Comparison of ENCODE assay signal across 14 cellular contexts in the genomic region with DNA sequence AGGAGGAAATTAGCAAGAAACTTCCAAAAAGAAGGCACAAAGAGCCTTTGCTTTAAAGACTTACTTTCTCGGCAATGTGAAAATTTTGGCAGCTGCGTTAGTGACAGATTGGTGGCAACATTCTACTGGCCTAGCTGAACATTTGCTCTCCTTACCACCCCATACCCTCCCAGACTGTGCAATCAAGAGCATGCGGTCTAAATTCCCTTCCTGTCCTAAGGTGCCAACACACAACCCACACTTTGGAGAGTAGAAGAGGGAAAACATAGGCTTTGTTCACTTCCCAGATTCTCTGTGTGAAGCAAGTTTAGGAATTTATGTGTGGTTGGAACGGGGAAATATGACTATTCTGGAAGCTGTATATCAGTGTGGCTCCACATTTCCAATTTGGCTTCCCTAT. TPM values are rescaled to one million over a fixed set of nuclear protein-coding genes. Genes with fewer than 3 reads are reported as not detected.
DNase-seq lines count a peak whose midpoint lies in the region; ATAC-seq and TF ChIP-seq lines count a peak whose summit lies in the region.
"Had no signal": no experiment of that assay in that cellular context is flagged by ENCODE, and none has a peak within 500 bp of the region (broad histone marks: within the 10 kb centered on the region; RNA-seq: fewer than 3 reads in every experiment).

No MANE protein-coding gene starts in this region.

- peak overlapping the region; percentile 32 for H2AFZ ChIP-seq in ACC112 (ENCODE audit: low read length, unreplicated experiment)

- H3K27ac Mint-ChIP-seq in T-cell: peak overlapping the region; percentile 41 to 52
- peak overlapping the region in 2 of 10 donors; percentile 42 to 84 for H3K27ac Mint-ChIP-seq in naive thymus-derived CD8-positive, alpha-beta T cell
- H3K27ac Mint-ChIP-seq: activated T-helper 17 cell treated with anti-CD3 and anti-CD28 coated beads, Interleukin-2, amount 50 U/mL, for 72 hours had no signal

- H3K4me1 Mint-ChIP-seq in T-cell: peaks cover 62 to 78% (median 69%) of the 10 kb centered on the region in 3 donors
- peaks cover 27 to 61% (median 38%) of the 10 kb centered on the region in 4 donors for H3K4me1 Mint-ChIP-seq in naive thymus-derived CD8-positive, alpha-beta T cell

- H3K27me3 Mint-ChIP-seq in T-cell: no peaks in the 10 kb centered on the region
- no peaks in the 10 kb centered on the region for H3K27me3 Mint-ChIP-seq in naive thymus-derived CD8-positive, alpha-beta T cell
- H3K27me3 Mint-ChIP-seq: activated T-helper 17 cell treated with anti-CD3 and anti-CD28 coated beads, Interleukin-2, amount 50 U/mL, for 72 hours had no signal

- no peaks in the 10 kb centered on the region for H3K36me3 ChIP-seq in ACC112 (ENCODE audit: insufficient read depth, low read length)
- no peaks in the 10 kb centered on the region for H3K36me3 ChIP-seq in sigmoid colon
- no peaks in the 10 kb centered on the region for H3K36me3 ChIP-seq in right lobe of liver
- H3K36me3 ChIP-seq: WERI-Rb-1 had no signal

- H3K4me3 ChIP-seq in ACC112 (ENCODE audit: low read depth, low read length): no peak overlapping the region
- no peak overlapping the region for H3K4me3 ChIP-seq in right cardiac atrium (ENCODE audit: low read length)
- H3K4me3 ChIP-seq in sigmoid colon: no peak overlapping the region
- no peak overlapping the region for H3K4me3 ChIP-seq in right lobe of liver
- H3K4me3 ChIP-seq: dorsolateral prefrontal cortex had no signal

- no peak overlapping the region for H3K4me3 Mint-ChIP-seq in T-cell
- H3K4me3 Mint-ChIP-seq in naive thymus-derived CD8-positive, alpha-beta T cell: no peak overlapping the region
- H3K4me3 Mint-ChIP-seq: activated T-helper 17 cell treated with anti-CD3 and anti-CD28 coated beads, Interleukin-2, amount 50 U/mL, for 72 hours had no signal

- H3K9me3 Mint-ChIP-seq in T-cell: no peaks in the 10 kb centered on the region
- H3K9me3 Mint-ChIP-seq in naive thymus-derived CD8-positive, alpha-beta T cell: no peaks in the 10 kb centered on the region
- H3K9me3 Mint-ChIP-seq: activated T-helper 17 cell treated with anti-CD3 and anti-CD28 coated beads, Interleukin-2, amount 50 U/mL, for 72 hours had no signal

- no peak for TF ChIP-seq CTCF in sigmoid colon (IDR thresholded peaks at IDR 0.05)
- TF ChIP-seq CTCF in right lobe of liver (IDR thresholded peaks at IDR 0.05): no peak

- CTCF ChIA-PET in T-cell (lab: Charles Lee): no interaction called here

- 50% methylated on average over 4 of the region's 4 CpGs for WGBS in right cardiac atrium
- WGBS in sigmoid colon, 2 donors: 92 to 95% methylated on average over 4 of the region's 4 CpGs
- 94% methylated on average over 4 of the region's 4 CpGs for WGBS in right lobe of liver (ENCODE audit: insufficient coverage, low coverage, low lambda C conversion rate, missing lambda C conversion rate)

- TF ChIP-seq POLR2A in sigmoid colon (IDR thresholded peaks at IDR 0.05) (no peak), right lobe of liver (IDR thresholded peaks at IDR 0.05) (no peak)

- no peak for ATAC-seq in T-cell (replicated peaks in 1 of 4)
- peak; percentile 35 to 48 for ATAC-seq in right cardiac atrium
- ATAC-seq in HG02852 (IDR thresholded peaks at IDR 0.05; ENCODE audit: unreplicated experiment): no peak
- no peak for ATAC-seq in naive thymus-derived CD8-positive, alpha-beta T cell
- ATAC-seq in right lobe of liver: no peak
- ATAC-seq: activated T-helper 17 cell treated with anti-CD3 and anti-CD28 coated beads, Interleukin-2, amount 50 U/mL, for 72 hours had no signal

- POLR2A ChIA-PET in T-cell (lab: Charles Lee): no interaction called here
- POLR2A ChIA-PET in naive thymus-derived CD8-positive, alpha-beta T cell (lab: Charles Lee): interaction anchor here (0.5 kb wide), 1 partner anchor 8 kb away, joined by 4 read pairs; no protein-coding TSS in a partner anchor

- intact Hi-C loops in right cardiac atrium (cut with DNase I): no loop called here
- intact Hi-C loops in sigmoid colon (cut with DNase I): no loop called here
- intact Hi-C loops in right lobe of liver (cut with DNase I): no loop called here

- H3K9me3 ChIP-seq in right cardiac atrium (ENCODE audit: control insufficient read depth, low read length) (no peaks in the 10 kb centered on the region), sigmoid colon (no peaks in the 10 kb centered on the region), right lobe of liver (no peaks in the 10 kb centered on the region)

- H3K36me3 Mint-ChIP-seq in T-cell: peaks cover 38% of the 10 kb centered on the region
- H3K36me3 Mint-ChIP-seq in naive thymus-derived CD8-positive, alpha-beta T cell: peaks cover 0 to 16% (median 5%) of the 10 kb centered on the region in 3 donors

- no peaks in the 10 kb centered on the region for H3K27me3 ChIP-seq in ACC112 (ENCODE audit: insufficient read depth, low read length)
- H3K27me3 ChIP-seq in right cardiac atrium (ENCODE audit: control insufficient read depth, insufficient read depth): no peaks in the 10 kb centered on the region
- H3K27me3 ChIP-seq in sigmoid colon: no peaks in the 10 kb centered on the region
- H3K27me3 ChIP-seq in right lobe of liver: no peaks in the 10 kb centered on the region

- DNase-seq in T-cell (no peak), right cardiac atrium (no peak), sigmoid colon (no peak), NCI-H1694 (lab: John Stamatoyannopoulos, UW) (no peak), right lobe of liver (no peak)
- DNase-seq in naive thymus-derived CD8-positive, alpha-beta T cell: no peak
- DNase-seq: islet precursor cell, Kasumi-1, NCI-H1417, WERI-Rb-1 had no signal

- H3K79me2 ChIP-seq in ACC112 (ENCODE audit: control insufficient read depth, insufficient read depth, low read length, unreplicated experiment): no peaks in the 10 kb centered on the region

- H3K27ac ChIP-seq in ACC112 (ENCODE audit: low read depth, low read length) (no peak overlapping the region), right cardiac atrium (ENCODE audit: low read length) (peak overlapping the region; percentile 2), sigmoid colon (peak overlapping the region in 3 of 4 donors; percentile 4 to 74 (median 71)), right lobe of liver (no peak overlapping the region)
- H3K27ac ChIP-seq: WERI-Rb-1 had no signal

- no peak for TF ChIP-seq EP300 in sigmoid colon (IDR thresholded peaks at IDR 0.05)

- peaks cover 19% of the 10 kb centered on the region for H3K4me1 ChIP-seq in ACC112 (ENCODE audit: control insufficient read depth, insufficient read depth, low read length, unreplicated experiment)
- peaks cover 12% of the 10 kb centered on the region for H3K4me1 ChIP-seq in right cardiac atrium (ENCODE audit: control insufficient read depth, insufficient read depth, low read length)
- peaks cover 0 to 15% (median 12%) of the 10 kb centered on the region in 4 donors for H3K4me1 ChIP-seq in sigmoid colon
- peaks cover 0 to 5% (median 0%) of the 10 kb centered on the region in 4 donors for H3K4me1 ChIP-seq in right lobe of liver

RNA-seq across cellular contexts. Expression of a gene that starts 29.8 kb away (rescaled TPM):
- total RNA-seq in T-cell: 10 to 100 TPM; 30.8 to 55.3 (median 33.7) TPM
- total RNA-seq in right cardiac atrium: 10 to 100 TPM; 21.8 to 38.0 (median 29.1) TPM
- 20.9 TPM for polyA plus RNA-seq in right cardiac atrium
- total RNA-seq in sigmoid colon: 10 to 100 TPM; 13.8 to 21.4 (median 20.0) TPM
- polyA plus RNA-seq in sigmoid colon: 10 to 100 TPM; 20.5 to 42.5 (median 23.4) TPM
- 10 to 100 TPM; 32.4 to 34.7 TPM for total RNA-seq in naive thymus-derived CD8-positive, alpha-beta T cell
- 10 to 100 TPM; 14.7 to 20.2 (median 17.3) TPM for polyA plus RNA-seq in naive thymus-derived CD8-positive, alpha-beta T cell
- 10 to 100 TPM in 4 of 6 experiments, 1 to 10 TPM in 2; 5.1 to 59.8 (median 26.2) TPM for total RNA-seq in right lobe of liver

Comparison
In these comparisons a context has a peak if more than half of its experiments do, and no peak if none do; other contexts are left out.
1. H3K27ac ChIP-seq: peak in right cardiac atrium (single experiment) and sigmoid colon (3 of 4); none in ACC112 (single experiment) and right lobe of liver (0 of 3).
2. ATAC-seq: peak in right cardiac atrium (2 of 2); none in T-cell (0 of 4), HG02852 (single experiment), naive thymus-derived CD8-positive, alpha-beta T cell (0 of 2) and right lobe of liver (0 of 4).